ENCODE assay signal across 9 cellular contexts in the genomic region with DNA sequence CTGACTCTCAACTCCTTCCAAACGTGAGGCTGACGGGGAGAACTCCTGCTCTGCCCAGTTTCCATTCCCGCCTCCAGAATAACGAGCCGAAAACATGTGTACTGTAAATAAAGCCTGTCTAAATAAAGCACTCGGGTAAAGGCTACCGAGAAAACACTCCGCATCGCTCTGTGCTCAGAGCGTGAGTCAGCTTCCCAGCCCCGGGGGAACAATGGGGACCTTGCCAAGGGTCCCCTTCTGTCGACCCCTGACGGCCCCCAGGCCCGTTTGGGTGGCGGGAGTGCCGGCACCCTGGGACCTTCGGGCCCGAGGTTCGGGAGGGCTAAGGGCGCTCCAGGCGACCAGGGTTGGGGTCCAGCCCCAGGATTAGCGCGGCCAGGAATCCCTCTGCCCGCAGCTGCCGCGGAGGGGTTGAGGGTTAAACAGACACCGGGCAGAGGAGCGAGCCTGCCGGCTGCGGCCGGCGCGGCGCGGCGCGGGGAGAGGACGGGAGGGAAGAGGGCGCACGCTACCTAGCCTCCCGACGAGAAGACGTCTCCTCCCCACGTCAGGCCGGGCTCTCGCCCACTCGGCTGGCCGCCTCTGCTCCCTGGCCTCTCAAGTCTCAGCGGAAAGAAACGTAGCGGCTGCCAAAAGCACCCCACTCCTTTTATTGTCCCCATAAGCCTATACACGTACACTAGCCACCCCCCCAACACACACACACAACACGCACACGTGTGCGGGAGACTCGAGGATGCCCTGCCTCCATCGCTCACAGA.
DNase-seq lines count a peak whose midpoint lies in the region; ATAC-seq, FAIRE-seq and TF ChIP-seq lines count a peak whose summit lies in the region.
"Had no signal": no experiment of that assay in that cellular context is flagged by ENCODE, and none has a peak within 500 bp of the region (broad histone marks: within the 10 kb centered on the region; RNA-seq: fewer than 3 reads in every experiment).

No MANE protein-coding gene starts in this region.

- H3K9ac ChIP-seq in keratinocyte (ENCODE audit: control insufficient read depth, extremely low read depth, insufficient read depth, low read length): peak overlapping the region; percentile 58

- peak overlapping the region in 1 of 3 experiments; percentile 56 for H3K4me3 ChIP-seq in keratinocyte (ENCODE audit: control insufficient read depth in 2 of 3, extremely low read depth in 1 of 3, insufficient read depth in 2 of 3, low read depth in 1 of 3, low read length in 3 of 3)

- H3K4me2 ChIP-seq in keratinocyte (ENCODE audit: control insufficient read depth, extremely low read depth, insufficient read depth, low read depth, low read length): peak overlapping the region; percentile 49

- TF ChIP-seq CTCF in keratinocyte (optimal IDR thresholded peaks at IDR 0.05 in 1 of 3, IDR thresholded peaks at IDR 0.05 in 1 of 3, conservative IDR thresholded peaks at IDR 0.05 in 1 of 3; ENCODE audit: extremely low read depth in 1 of 3, insufficient read depth in 2 of 3, low read length in 3 of 3): no peak

- no peaks in the 10 kb centered on the region for H3K36me3 Mint-ChIP-seq in IgD-negative memory B cell
- H3K36me3 Mint-ChIP-seq in stimulated activated naive CD8-positive, alpha-beta T cell treated with anti-CD3 and anti-CD28 coated beads, Interleukin-15, Interleukin-2, amounts not matched to agents 100 ng/mL and 50 ng/mL, for 24 hours (ENCODE audit: low read depth): no peaks in the 10 kb centered on the region

- peak; percentile 63 for DNase-seq in amniotic epithelial cell (ENCODE audit: low read depth)
- DNase-seq in keratinocyte (ENCODE audit: low read depth, low spot score): no peak
- DNase-seq in NAMALWA (ENCODE audit: low spot score): no peak
- DNase-seq in urothelium cell line (ENCODE audit: low spot score): no peak

- H3K9me1 ChIP-seq in keratinocyte (ENCODE audit: control insufficient read depth, extremely low read depth, insufficient read depth, low read length): no peaks in the 10 kb centered on the region

- H3K79me2 ChIP-seq in keratinocyte (ENCODE audit: control insufficient read depth, insufficient read depth, low read length): no peaks in the 10 kb centered on the region

- H3K27ac ChIP-seq in keratinocyte (ENCODE audit: control insufficient read depth, insufficient read depth, low read length): no peak overlapping the region

- dilution Hi-C loops in keratinocyte (cut with MboI; ENCODE audit: extremely low pct_ligation_motif_present, low sequenced_read_pairs): no loop called here

- H3K4me1 Mint-ChIP-seq in IgD-negative memory B cell: peaks cover 8 to 29% (median 9%) of the 10 kb centered on the region in 3 donors
- peaks cover 42% of the 10 kb centered on the region for H3K4me1 Mint-ChIP-seq in stimulated activated naive CD8-positive, alpha-beta T cell treated with anti-CD3 and anti-CD28 coated beads, Interleukin-15, Interleukin-2, amounts not matched to agents 100 ng/mL and 50 ng/mL, for 24 hours (ENCODE audit: low read depth)

- peaks cover 6% of the 10 kb centered on the region for H3K4me1 ChIP-seq in keratinocyte (ENCODE audit: control insufficient read depth, extremely low read depth, insufficient read depth, low read length)

- no peaks in the 10 kb centered on the region for H3K9me3 Mint-ChIP-seq in IgD-negative memory B cell
- H3K9me3 Mint-ChIP-seq in stimulated activated naive CD8-positive, alpha-beta T cell treated with anti-CD3 and anti-CD28 coated beads, Interleukin-15, Interleukin-2, amounts not matched to agents 100 ng/mL and 50 ng/mL, for 24 hours: no peaks in the 10 kb centered on the region

- H3K27me3 ChIP-seq in keratinocyte (ENCODE audit: control insufficient read depth, extremely low read depth, insufficient read depth, low read length): peaks cover 51% of the 10 kb centered on the region

- peak overlapping the region; percentile 18 to 84 (median 55) for H3K4me3 Mint-ChIP-seq in IgD-negative memory B cell
- peak overlapping the region; percentile 71 for H3K4me3 Mint-ChIP-seq in stimulated activated naive CD8-positive, alpha-beta T cell treated with anti-CD3 and anti-CD28 coated beads, Interleukin-15, Interleukin-2, amounts not matched to agents 100 ng/mL and 50 ng/mL, for 24 hours

- ATAC-seq in GM18498 (IDR thresholded peaks at IDR 0.05; ENCODE audit: unreplicated experiment) (peak; percentile 2), HG02973 (IDR thresholded peaks at IDR 0.05; ENCODE audit: unreplicated experiment) (no peak)

- H3K27ac Mint-ChIP-seq in IgD-negative memory B cell: peak overlapping the region; percentile 17 to 88 (median 76)
- no peak overlapping the region for H3K27ac Mint-ChIP-seq in stimulated activated naive CD8-positive, alpha-beta T cell treated with anti-CD3 and anti-CD28 coated beads, Interleukin-15, Interleukin-2, amounts not matched to agents 100 ng/mL and 50 ng/mL, for 24 hours

- H3K36me3 ChIP-seq in keratinocyte (ENCODE audit: control insufficient read depth in 2 of 2, extremely low read depth in 1 of 2, insufficient read depth in 2 of 2, low read length in 2 of 2): no peaks in the 10 kb centered on the region

- H2AFZ ChIP-seq in keratinocyte (ENCODE audit: control insufficient read depth, low read length): peak overlapping the region; percentile 33

- peaks cover 40% of the 10 kb centered on the region for H3K27me3 Mint-ChIP-seq in IgD-negative memory B cell
- H3K27me3 Mint-ChIP-seq in stimulated activated naive CD8-positive, alpha-beta T cell treated with anti-CD3 and anti-CD28 coated beads, Interleukin-15, Interleukin-2, amounts not matched to agents 100 ng/mL and 50 ng/mL, for 24 hours: peaks cover 20% of the 10 kb centered on the region

- FAIRE-seq in keratinocyte (lab: Jason Lieb, UNC): no peak
- no peak for FAIRE-seq in urothelium cell line (lab: Jason Lieb, UNC)
- FAIRE-seq: TTC549 had no signal

- no peaks in the 10 kb centered on the region for H4K20me1 ChIP-seq in keratinocyte (ENCODE audit: control insufficient read depth, extremely low read depth, insufficient read depth, low read length)

- no peaks in the 10 kb centered on the region for H3K9me3 ChIP-seq in keratinocyte (ENCODE audit: control insufficient read depth, low read depth, low read length)
